Comparison of ENCODE assay signal across 22 cellular contexts in genomic region chr1:3553940-3554223, GRCh38. TPM values are rescaled to one million over a fixed set of nuclear protein-coding genes. Genes with fewer than 3 reads are reported as not detected.
"Had no signal": no experiment of that assay in that cellular context is flagged by ENCODE, and none has a peak within 500 bp of the region (broad histone marks: within the 10 kb centered on the region; RNA-seq: fewer than 3 reads in every experiment).

No MANE protein-coding gene starts in this region.

- H3K4me3 ChIP-seq: SJCRH30 had no signal

- H3K27me3 Mint-ChIP-seq: activated CD4-positive, alpha-beta memory T cell treated with anti-CD3 and anti-CD28 coated beads, Interleukin-2, amount 10 ng/mL, durations not matched to agents 7 days and 5 days; activated CD4-positive, alpha-beta T cell treated with anti-CD3 and anti-CD28 coated beads for 36 hours; activated naive CD4-positive, alpha-beta T cell treated with anti-CD3 and anti-CD28 coated beads, Interleukin-2, amount 10 ng/mL, durations not matched to agents 7 days and 5 days; activated naive CD8-positive, alpha-beta T cell treated with anti-CD3 and anti-CD28 coated beads for 36 hours had no signal

- H3K4me2 ChIP-seq: SK-N-SH had no signal

- H3K4me3 Mint-ChIP-seq: activated CD4-positive, alpha-beta memory T cell treated with anti-CD3 and anti-CD28 coated beads, Interleukin-2, amount 10 ng/mL, durations not matched to agents 7 days and 5 days; activated CD4-positive, alpha-beta T cell treated with anti-CD3 and anti-CD28 coated beads for 36 hours; activated naive CD4-positive, alpha-beta T cell treated with anti-CD3 and anti-CD28 coated beads, Interleukin-2, amount 10 ng/mL, durations not matched to agents 7 days and 5 days; activated naive CD8-positive, alpha-beta T cell treated with anti-CD3 and anti-CD28 coated beads for 36 hours; activated T-cell treated with anti-CD3 and anti-CD28 coated beads, Interleukin-2, amount 50 U/mL, for 72 hours had no signal

- H3K27me3 ChIP-seq: brain microvascular endothelial cell had no signal

- H3K27ac Mint-ChIP-seq: activated CD4-positive, alpha-beta memory T cell treated with anti-CD3 and anti-CD28 coated beads, Interleukin-2, amount 10 ng/mL, durations not matched to agents 7 days and 5 days; activated CD4-positive, alpha-beta T cell treated with anti-CD3 and anti-CD28 coated beads for 36 hours; activated naive CD4-positive, alpha-beta T cell treated with anti-CD3 and anti-CD28 coated beads, Interleukin-2, amount 10 ng/mL, durations not matched to agents 7 days and 5 days; activated naive CD8-positive, alpha-beta T cell treated with anti-CD3 and anti-CD28 coated beads for 36 hours; activated T-cell treated with anti-CD3 and anti-CD28 coated beads, Interleukin-2, amount 50 U/mL, for 72 hours; activated T-helper 2 cell treated with anti-CD3 and anti-CD28 coated beads, Interferon-gamma antibody, Interleukin-2, Interleukin-4, amounts not matched to agents 10 μg/mL and 5 μg/mL and 100 μg/mL, durations not matched to agents 14 hours and 24 hours and 36 hours had no signal

- H3K9me3 ChIP-seq: SJCRH30, SK-N-SH had no signal

- H3K36me3 ChIP-seq: brain microvascular endothelial cell, SJCRH30, WERI-Rb-1 had no signal

- H3K9ac ChIP-seq: SK-N-SH had no signal

- H3K9me3 Mint-ChIP-seq: activated CD4-positive, alpha-beta memory T cell treated with anti-CD3 and anti-CD28 coated beads, Interleukin-2, amount 10 ng/mL, durations not matched to agents 7 days and 5 days; activated naive CD4-positive, alpha-beta T cell treated with anti-CD3 and anti-CD28 coated beads, Interleukin-2, amount 10 ng/mL, durations not matched to agents 7 days and 5 days; activated naive CD8-positive, alpha-beta T cell treated with anti-CD3 and anti-CD28 coated beads for 36 hours; activated T-cell treated with anti-CD3 and anti-CD28 coated beads, Interleukin-2, amount 50 U/mL, for 72 hours; activated T-helper 2 cell treated with anti-CD3 and anti-CD28 coated beads, Interferon-gamma antibody, Interleukin-2, Interleukin-4, amounts not matched to agents 10 μg/mL and 5 μg/mL and 100 μg/mL, durations not matched to agents 14 hours and 24 hours and 36 hours had no signal

- H3K27ac ChIP-seq: brain microvascular endothelial cell, SJCRH30, WERI-Rb-1 had no signal

- DNase-seq: activated CD4-positive, alpha-beta memory T cell treated with anti-CD3 and anti-CD28 coated beads, Interleukin-2, amount 10 ng/mL, durations not matched to agents 7 days and 5 days; activated CD4-positive, alpha-beta T cell treated with anti-CD3 and anti-CD28 coated beads for 36 hours; activated CD4-positive, alpha-beta T cell treated with anti-CD3 and anti-CD28 coated beads, Interleukin-2, amount 50 U/mL, for 1 hour; activated gamma-delta T cell treated with Interleukin-2 at 50 U/mL for 16 hours; activated naive CD4-positive, alpha-beta T cell treated with anti-CD3 and anti-CD28 coated beads, Interleukin-2, amount 10 ng/mL, durations not matched to agents 7 days and 5 days; activated naive CD8-positive, alpha-beta T cell treated with anti-CD3 and anti-CD28 coated beads for 36 hours; activated T-cell treated with anti-CD3 and anti-CD28 coated beads, Interleukin-2, amount 50 U/mL, for 72 hours; brain microvascular endothelial cell; MM.1S; NCI-H1105; NCI-H1436; NCI-H1694 treated with DMSO at 0.1 percent for 48 hours; NCI-H2081; NCI-H446; NCI-H524; SJCRH30; T-helper 1 cell had no signal

- H3K36me3 Mint-ChIP-seq: activated naive CD4-positive, alpha-beta T cell treated with anti-CD3 and anti-CD28 coated beads, Interleukin-2, amount 10 ng/mL, durations not matched to agents 7 days and 5 days; activated naive CD8-positive, alpha-beta T cell treated with anti-CD3 and anti-CD28 coated beads for 36 hours had no signal

- FAIRE-seq: RCC 7860 had no signal

- ATAC-seq: activated CD4-positive, alpha-beta T cell treated with anti-CD3 and anti-CD28 coated beads for 36 hours; activated T-cell treated with anti-CD3 and anti-CD28 coated beads, Interleukin-2, amount 50 U/mL, for 72 hours; Right ventricle myocardium inferior had no signal

- H3K4me1 Mint-ChIP-seq: activated CD4-positive, alpha-beta memory T cell treated with anti-CD3 and anti-CD28 coated beads, Interleukin-2, amount 10 ng/mL, durations not matched to agents 7 days and 5 days; activated CD4-positive, alpha-beta T cell treated with anti-CD3 and anti-CD28 coated beads for 36 hours; activated naive CD4-positive, alpha-beta T cell treated with anti-CD3 and anti-CD28 coated beads, Interleukin-2, amount 10 ng/mL, durations not matched to agents 7 days and 5 days; activated naive CD8-positive, alpha-beta T cell treated with anti-CD3 and anti-CD28 coated beads for 36 hours had no signal

RNA-seq across cellular contexts. Expression of gene MEGF6, which starts 57.4 kb away (rescaled TPM):
- total RNA-seq: SJCRH30 had no signal
